16 cellular contexts compared by ENCODE assay signal in the genomic region with DNA sequence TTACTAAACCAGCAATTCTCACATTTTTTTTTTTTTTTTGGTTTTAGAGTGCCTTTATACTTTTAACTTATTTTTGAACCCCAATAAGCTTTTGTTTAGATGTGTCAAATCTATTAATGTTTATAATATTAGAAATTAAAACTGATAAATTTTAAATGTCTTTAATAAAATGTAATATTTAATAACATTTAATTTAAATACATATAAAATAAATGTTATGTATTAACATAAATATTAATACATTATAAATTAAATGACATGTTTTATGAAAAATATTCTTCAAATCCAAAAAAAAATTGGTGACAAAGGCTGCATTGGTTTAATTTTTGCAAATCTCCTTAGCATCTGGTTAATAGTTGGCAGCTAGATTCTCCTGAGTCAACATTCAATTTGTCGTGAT.
DNase-seq lines count a peak whose midpoint lies in the region; ATAC-seq, FAIRE-seq and TF ChIP-seq lines count a peak whose summit lies in the region.
"Had no signal": no experiment of that assay in that cellular context is flagged by ENCODE, and none has a peak within 500 bp of the region (broad histone marks: within the 10 kb centered on the region; RNA-seq: fewer than 3 reads in every experiment).

No MANE protein-coding gene starts in this region.

- no peak overlapping the region for H3K4me3 ChIP-seq in right lobe of liver
- H3K4me3 ChIP-seq: BLaER1 treated with 17β-estradiol and CSF1 and Interleukin-3, amounts not matched to agents 10 nM and 100 nM; GM23338 had no signal

- H3K27ac ChIP-seq in angular gyrus (ENCODE audit: low read depth, low read length) (peak overlapping the region; percentile 46), substantia nigra (ENCODE audit: low read depth, low read length, poor library complexity, severe bottlenecking) (peak overlapping the region; percentile 16), right lobe of liver (no peak overlapping the region)

- no peaks in the 10 kb centered on the region for H3K27me3 ChIP-seq in right lobe of liver
- H3K27me3 ChIP-seq: BLaER1 treated with 17β-estradiol and CSF1 and Interleukin-3, amounts not matched to agents 10 nM and 100 nM had no signal

- intact Hi-C loops in right lobe of liver (cut with DNase I), result no loop called here

- H3K9me3 ChIP-seq in right lobe of liver, result no peaks in the 10 kb centered on the region
- H3K9me3 ChIP-seq: BLaER1 treated with 17β-estradiol and CSF1 and Interleukin-3, amounts not matched to agents 10 nM and 100 nM had no signal

- FAIRE-seq in G401.6 (lab: Jason Lieb, UNC), result peak; percentile 95
- FAIRE-seq in frontal cortex (lab: Jason Lieb, UNC), result peak; percentile 99
- FAIRE-seq: GM12892, GM18507 had no signal

- TF ChIP-seq CTCF in right lobe of liver (IDR thresholded peaks at IDR 0.05), result no peak

- no peak for TF ChIP-seq POLR2A in right lobe of liver (IDR thresholded peaks at IDR 0.05)

- WGBS in right lobe of liver (ENCODE audit: insufficient coverage, low coverage, low lambda C conversion rate, missing lambda C conversion rate), result 82% methylated on average over 1 of the region's 1 CpG

- no peak for ATAC-seq in right lobe of liver
- ATAC-seq: CD8-positive, alpha-beta T cell; GM23338 had no signal

- no peaks in the 10 kb centered on the region for H3K36me3 ChIP-seq in right lobe of liver

- DNase-seq in frontal cortex (ENCODE audit: low spot score in 2 of 2), result no peak
- DNase-seq in substantia nigra (lab: John Stamatoyannopoulos, UW), result no peak
- DNase-seq in right lobe of liver, result no peak
- no peak for DNase-seq in NCI-H2227 (lab: John Stamatoyannopoulos, UW; ENCODE audit: unreplicated experiment)
- no peak for DNase-seq in NCI-H2171 treated with DMSO at 0.1 percent for 48 hours (lab: John Stamatoyannopoulos, UW)
- DNase-seq: 8988T; CD8-positive, alpha-beta T cell; COR-L47; GDM1; HCEC 1CT had no signal

- H3K4me1 ChIP-seq in right lobe of liver, result no peaks in the 10 kb centered on the region

Comparison
In these comparisons a context has a peak if more than half of its experiments do, and no peak if none do; other contexts are left out.
1. H3K27ac ChIP-seq: peak in angular gyrus (single experiment) and substantia nigra (single experiment); none in right lobe of liver (0 of 3).